Comparison of ENCODE assay signal across 16 cellular contexts in genomic region chr11:132531921-132532320, GRCh38.
"Had no signal": no experiment of that assay in that cellular context is flagged by ENCODE, and none has a peak within 500 bp of the region (broad histone marks: within the 10 kb centered on the region; RNA-seq: fewer than 3 reads in every experiment).

No MANE protein-coding gene starts in this region.

- FAIRE-seq: endometrium, pancreas, urothelium cell line had no signal

- H3K9me3 ChIP-seq: gastrocnemius medialis, heart right ventricle, pancreas had no signal

- H3K36me3 ChIP-seq: gastrocnemius medialis, heart right ventricle, neural progenitor cell, pancreas had no signal

- H3K4me2 ChIP-seq: neural progenitor cell, smooth muscle cell had no signal

- H3K4me1 Mint-ChIP-seq: neural progenitor cell had no signal

- H3K27ac Mint-ChIP-seq: mesothelial cell of epicardium; natural killer cell treated with Interleukin-12 subunit alpha and Interleukin-12 subunit beta and Interleukin-15 and Interleukin-18, amount 100 ng/mL, for 72 hours; neural progenitor cell; progenitor cell of endocrine pancreas had no signal

- H3K36me3 Mint-ChIP-seq: mesothelial cell of epicardium; natural killer cell treated with Interleukin-12 subunit alpha and Interleukin-12 subunit beta and Interleukin-15 and Interleukin-18, amount 100 ng/mL, for 72 hours; neural progenitor cell had no signal

- H3K9me3 Mint-ChIP-seq: mesothelial cell of epicardium, neural progenitor cell had no signal

- H3K9ac ChIP-seq: neural progenitor cell had no signal

- H2AFZ ChIP-seq: neural progenitor cell had no signal

- H3K27me3 Mint-ChIP-seq: natural killer cell treated with Interleukin-12 subunit alpha and Interleukin-12 subunit beta and Interleukin-15 and Interleukin-18, amount 100 ng/mL, for 72 hours had no signal

- H3K4me1 ChIP-seq: gastrocnemius medialis, heart right ventricle, neural progenitor cell, pancreas had no signal

- H3K4me3 Mint-ChIP-seq: mesothelial cell of epicardium; natural killer cell treated with Interleukin-12 subunit alpha and Interleukin-12 subunit beta and Interleukin-15 and Interleukin-18, amount 100 ng/mL, for 72 hours; neural progenitor cell had no signal

- H3K27ac ChIP-seq: gastrocnemius medialis, heart right ventricle, neural progenitor cell, pancreas had no signal

- H3K4me3 ChIP-seq: gastrocnemius medialis, heart right ventricle, neural progenitor cell, pancreas, smooth muscle cell had no signal

- H3K27me3 ChIP-seq: gastrocnemius medialis, heart right ventricle, neural progenitor cell had no signal

- DNase-seq: effector memory CD4-positive, alpha-beta T cell; gastrocnemius medialis; heart right ventricle; kidney glomerular epithelial cell; nucleus accumbens; pancreas; right cardiac atrium; stimulated activated CD4-positive, alpha-beta T cell treated with anti-CD3 and anti-CD28 coated beads, Interleukin-2, amount 100 ng/mL, for 48 hours; stimulated activated naive CD4-positive, alpha-beta T cell treated with Interleukin-2 at 50 U/mL for 16 hours had no signal
